Comparison of ENCODE assay signal across 8 cellular contexts in the genomic region with DNA sequence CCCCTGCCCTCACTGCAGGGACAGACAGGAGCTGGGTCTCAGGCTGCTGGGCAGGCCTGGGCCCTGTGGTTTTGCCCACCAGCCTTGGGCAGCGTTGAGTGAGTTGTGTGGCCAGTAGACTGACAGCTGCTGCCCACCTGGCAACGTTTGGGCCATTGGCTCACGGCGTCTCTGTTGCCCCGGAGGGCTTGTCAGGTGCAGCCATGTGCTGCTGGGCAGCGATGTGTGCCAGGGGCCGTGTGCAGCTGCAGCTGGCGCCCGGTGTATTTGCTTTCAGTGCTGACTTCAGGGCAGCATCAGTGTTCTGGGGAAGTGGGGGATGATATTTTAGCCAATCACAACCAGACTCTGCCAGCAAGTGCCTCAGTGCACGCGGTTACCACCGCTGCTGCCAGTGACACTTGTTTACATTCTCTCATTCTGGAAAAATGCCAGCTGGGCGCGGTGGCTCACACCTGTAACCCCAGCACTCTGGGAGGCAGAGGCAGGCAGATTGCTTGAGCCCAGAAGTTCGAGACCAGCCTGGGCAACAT. TPM values are rescaled to one million over a fixed set of nuclear protein-coding genes. Genes with fewer than 3 reads are reported as not detected.
DNase-seq lines count a peak whose midpoint lies in the region; ATAC-seq, FAIRE-seq and TF ChIP-seq lines count a peak whose summit lies in the region.
"Had no signal": no experiment of that assay in that cellular context is flagged by ENCODE, and none has a peak within 500 bp of the region (broad histone marks: within the 10 kb centered on the region; RNA-seq: fewer than 3 reads in every experiment).

No MANE protein-coding gene starts in this region.

- ATAC-seq in naive thymus-derived CD8-positive, alpha-beta T cell: peak; percentile 71 to 89
- ATAC-seq in GM19351 (IDR thresholded peaks at IDR 0.05; ENCODE audit: unreplicated experiment): no peak

- peak overlapping the region; percentile 31 to 92 (median 81) for H3K27ac Mint-ChIP-seq in naive thymus-derived CD8-positive, alpha-beta T cell

- peak overlapping the region in 7 of 10 donors; percentile 28 to 58 (median 39) for H3K4me3 Mint-ChIP-seq in naive thymus-derived CD8-positive, alpha-beta T cell

- no peak for TF ChIP-seq CTCF in D721Med (IDR thresholded peaks at IDR 0.05; ENCODE audit: insufficient read depth, missing control alignments)

- H3K4me1 Mint-ChIP-seq in naive thymus-derived CD8-positive, alpha-beta T cell: peaks cover 20 to 65% (median 47%) of the 10 kb centered on the region in 4 donors

- no peaks in the 10 kb centered on the region for H3K27me3 Mint-ChIP-seq in naive thymus-derived CD8-positive, alpha-beta T cell

- peak; percentile 70 for DNase-seq in DMS79 (lab: John Stamatoyannopoulos, UW)
- DNase-seq in NCI-H1105 (lab: John Stamatoyannopoulos, UW): peak; percentile 33
- DNase-seq in T-helper 9 cell: peak; percentile 18
- DNase-seq in naive thymus-derived CD8-positive, alpha-beta T cell: peak in 9 of 10 donors; percentile 28 to 78 (median 63)
- no peak for DNase-seq in D721Med (ENCODE audit: insufficient read length, low spot score)
- DNase-seq in GOT3 (lab: John Stamatoyannopoulos, UW): no peak

- H3K9me3 Mint-ChIP-seq in naive thymus-derived CD8-positive, alpha-beta T cell: no peaks in the 10 kb centered on the region

- H3K36me3 Mint-ChIP-seq in naive thymus-derived CD8-positive, alpha-beta T cell: peaks cover 0 to 11% (median 0%) of the 10 kb centered on the region in 3 donors

- FAIRE-seq in D721Med (lab: Jason Lieb, UNC): no peak
- FAIRE-seq: astrocyte had no signal

- POLR2A ChIA-PET in naive thymus-derived CD8-positive, alpha-beta T cell (lab: Charles Lee): interaction anchor here (0.6 to 1.5 kb wide), 5 partner anchors 10 to 1235 kb away, joined by 3 to 4 read pairs (median 3); a partner anchor contains a TSS

RNA-seq across cellular contexts. Expression of a gene that starts 10.6 kb away (rescaled TPM):
- 10 to 100 TPM; 61.2 to 65.1 TPM for total RNA-seq in naive thymus-derived CD8-positive, alpha-beta T cell
- 10 to 100 TPM in 1 of 3 donors, 1 to 10 TPM in 2; 8.1 to 11.8 (median 9.5) TPM for polyA plus RNA-seq in naive thymus-derived CD8-positive, alpha-beta T cell

RNA-seq across cellular contexts. Expression of a gene that starts 16.3 kb away (rescaled TPM):
- 1 to 10 TPM; 6.5 to 6.6 TPM for total RNA-seq in naive thymus-derived CD8-positive, alpha-beta T cell
- polyA plus RNA-seq in naive thymus-derived CD8-positive, alpha-beta T cell: 10 to 100 TPM in 1 of 3 donors, 1 to 10 TPM in 2; 6.9 to 15.5 (median 7.8) TPM

RNA-seq across cellular contexts. Expression of a gene that starts 22.2 kb away (rescaled TPM):
- total RNA-seq in naive thymus-derived CD8-positive, alpha-beta T cell: 10 to 100 TPM in 1 of 2 experiments, 1 to 10 TPM in 1; 8.8 to 12.5 TPM
- under 1 TPM in 1 of 3 donors, not detected in 2; 0.45 TPM for polyA plus RNA-seq in naive thymus-derived CD8-positive, alpha-beta T cell

RNA-seq across cellular contexts. Expression of a gene that starts 33.5 kb away (rescaled TPM):
- total RNA-seq in naive thymus-derived CD8-positive, alpha-beta T cell: not detected
- polyA plus RNA-seq in naive thymus-derived CD8-positive, alpha-beta T cell: not detected
- total RNA-seq: astrocyte had no signal

RNA-seq across cellular contexts. Expression of a gene that starts 36.4 kb away (rescaled TPM):
- not detected for total RNA-seq in naive thymus-derived CD8-positive, alpha-beta T cell
- polyA plus RNA-seq in naive thymus-derived CD8-positive, alpha-beta T cell: under 1 TPM; 0.43 to 0.57 (median 0.53) TPM
- total RNA-seq: astrocyte had no signal

Comparison
In these comparisons a context has a peak if more than half of its experiments do, and no peak if none do; other contexts are left out.
1. DNase-seq: peak in DMS79 (single experiment), NCI-H1105 (single experiment), T-helper 9 cell (single experiment) and naive thymus-derived CD8-positive, alpha-beta T cell (9 of 10); none in D721Med (single experiment) and GOT3 (single experiment).